In the genomic region with DNA sequence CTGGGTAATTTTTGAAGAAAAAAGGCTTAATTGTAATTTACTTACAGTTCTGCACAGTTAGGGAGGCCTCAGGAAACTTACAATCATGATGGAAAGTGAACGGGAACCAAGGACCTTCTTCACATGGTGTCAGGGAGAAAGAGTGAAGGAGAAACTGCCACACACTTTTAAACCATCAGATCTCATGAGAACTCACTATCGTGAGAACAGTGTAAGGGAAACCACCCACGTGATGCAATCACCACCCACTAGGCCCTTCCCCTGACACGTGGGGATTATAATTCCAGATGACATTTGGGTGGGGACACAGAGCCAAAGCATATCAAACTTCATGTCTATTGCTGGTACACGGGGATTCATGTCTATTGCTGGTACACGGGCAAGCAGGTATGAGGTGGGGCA, we compare ENCODE assay signal across 2 cellular contexts.
A peak's percentile ranks its signal among the peaks of the same experiment; 100 is the strongest.
TF ChIP-seq lines count a peak whose summit lies in the region.

No MANE protein-coding gene starts in this region.

TF ChIP-seq in HepG2, 621 proteins besides CTCF, POLR2A, EP300 and RAD21:
- TF ChIP-seq, protein P1, sequence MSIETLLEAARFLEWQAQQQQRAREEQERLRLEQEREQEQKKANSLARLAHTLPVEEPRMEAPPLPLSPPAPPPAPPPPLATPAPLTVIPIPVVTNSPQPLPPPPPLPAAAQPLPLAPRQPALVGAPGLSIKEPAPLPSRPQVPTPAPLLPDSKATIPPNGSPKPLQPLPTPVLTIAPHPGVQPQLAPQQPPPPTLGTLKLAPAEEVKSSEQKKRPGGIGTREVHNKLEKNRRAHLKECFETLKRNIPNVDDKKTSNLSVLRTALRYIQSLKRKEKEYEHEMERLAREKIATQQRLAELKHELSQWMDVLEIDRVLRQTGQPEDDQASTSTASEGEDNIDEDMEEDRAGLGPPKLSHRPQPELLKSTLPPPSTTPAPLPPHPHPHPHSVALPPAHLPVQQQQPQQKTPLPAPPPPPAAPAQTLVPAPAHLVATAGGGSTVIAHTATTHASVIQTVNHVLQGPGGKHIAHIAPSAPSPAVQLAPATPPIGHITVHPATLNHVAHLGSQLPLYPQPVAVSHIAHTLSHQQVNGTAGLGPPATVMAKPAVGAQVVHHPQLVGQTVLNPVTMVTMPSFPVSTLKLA (IDR thresholded peaks at IDR 0.05) = peak; percentile 32; the same call in 1 of the 2 replicates
- TF ChIP-seq, protein P2, sequence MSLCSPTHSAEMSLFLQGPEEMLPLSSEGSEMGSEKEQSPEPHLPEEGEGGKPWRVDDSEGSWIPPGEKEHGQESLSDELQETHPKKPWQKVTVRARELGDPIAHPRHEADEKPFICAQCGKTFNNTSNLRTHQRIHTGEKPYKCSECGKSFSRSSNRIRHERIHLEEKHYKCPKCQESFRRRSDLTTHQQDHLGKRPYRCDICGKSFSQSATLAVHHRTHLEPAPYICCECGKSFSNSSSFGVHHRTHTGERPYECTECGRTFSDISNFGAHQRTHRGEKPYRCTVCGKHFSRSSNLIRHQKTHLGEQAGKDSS (CRISPR knock-in tag; IDR thresholded peaks at IDR 0.05; ENCODE audit: borderline replicate concordance, low read depth) = no peak
TF ChIP-seq in HepG2: peak in this region for 1.

TF ChIP-seq in H1, 55 proteins besides CTCF, POLR2A, EP300 and RAD21:
- TF ChIP-seq CHD2 (IDR thresholded peaks at IDR 0.05; ENCODE audit: low read length) (no peak), SIN3A (conservative IDR thresholded peaks at IDR 0.05 in 1 of 2, IDR thresholded peaks at IDR 0.05 in 1 of 2; ENCODE audit: low read depth in 1 of 2, low read length in 2 of 2) (no peak), BCL11A (IDR thresholded peaks at IDR 0.05; ENCODE audit: low read depth in 2 of 2, low read length in 2 of 2) (no peak), NRF1 (IDR thresholded peaks at IDR 0.05; ENCODE audit: low read depth, low read length) (no peak), FOSL1 (IDR thresholded peaks at IDR 0.05; ENCODE audit: insufficient read depth, low read depth, low read length) (no peak), EGR1 (IDR thresholded peaks at IDR 0.05; ENCODE audit: borderline replicate concordance, low read depth, low read length) (no peak), TCF12 (IDR thresholded peaks at IDR 0.05; ENCODE audit: low read depth, low read length) (no peak)
- TF ChIP-seq, protein P3, sequence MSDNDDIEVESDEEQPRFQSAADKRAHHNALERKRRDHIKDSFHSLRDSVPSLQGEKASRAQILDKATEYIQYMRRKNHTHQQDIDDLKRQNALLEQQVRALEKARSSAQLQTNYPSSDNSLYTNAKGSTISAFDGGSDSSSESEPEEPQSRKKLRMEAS (IDR thresholded peaks at IDR 0.05) = no peak
- TF ChIP-seq, protein P4, sequence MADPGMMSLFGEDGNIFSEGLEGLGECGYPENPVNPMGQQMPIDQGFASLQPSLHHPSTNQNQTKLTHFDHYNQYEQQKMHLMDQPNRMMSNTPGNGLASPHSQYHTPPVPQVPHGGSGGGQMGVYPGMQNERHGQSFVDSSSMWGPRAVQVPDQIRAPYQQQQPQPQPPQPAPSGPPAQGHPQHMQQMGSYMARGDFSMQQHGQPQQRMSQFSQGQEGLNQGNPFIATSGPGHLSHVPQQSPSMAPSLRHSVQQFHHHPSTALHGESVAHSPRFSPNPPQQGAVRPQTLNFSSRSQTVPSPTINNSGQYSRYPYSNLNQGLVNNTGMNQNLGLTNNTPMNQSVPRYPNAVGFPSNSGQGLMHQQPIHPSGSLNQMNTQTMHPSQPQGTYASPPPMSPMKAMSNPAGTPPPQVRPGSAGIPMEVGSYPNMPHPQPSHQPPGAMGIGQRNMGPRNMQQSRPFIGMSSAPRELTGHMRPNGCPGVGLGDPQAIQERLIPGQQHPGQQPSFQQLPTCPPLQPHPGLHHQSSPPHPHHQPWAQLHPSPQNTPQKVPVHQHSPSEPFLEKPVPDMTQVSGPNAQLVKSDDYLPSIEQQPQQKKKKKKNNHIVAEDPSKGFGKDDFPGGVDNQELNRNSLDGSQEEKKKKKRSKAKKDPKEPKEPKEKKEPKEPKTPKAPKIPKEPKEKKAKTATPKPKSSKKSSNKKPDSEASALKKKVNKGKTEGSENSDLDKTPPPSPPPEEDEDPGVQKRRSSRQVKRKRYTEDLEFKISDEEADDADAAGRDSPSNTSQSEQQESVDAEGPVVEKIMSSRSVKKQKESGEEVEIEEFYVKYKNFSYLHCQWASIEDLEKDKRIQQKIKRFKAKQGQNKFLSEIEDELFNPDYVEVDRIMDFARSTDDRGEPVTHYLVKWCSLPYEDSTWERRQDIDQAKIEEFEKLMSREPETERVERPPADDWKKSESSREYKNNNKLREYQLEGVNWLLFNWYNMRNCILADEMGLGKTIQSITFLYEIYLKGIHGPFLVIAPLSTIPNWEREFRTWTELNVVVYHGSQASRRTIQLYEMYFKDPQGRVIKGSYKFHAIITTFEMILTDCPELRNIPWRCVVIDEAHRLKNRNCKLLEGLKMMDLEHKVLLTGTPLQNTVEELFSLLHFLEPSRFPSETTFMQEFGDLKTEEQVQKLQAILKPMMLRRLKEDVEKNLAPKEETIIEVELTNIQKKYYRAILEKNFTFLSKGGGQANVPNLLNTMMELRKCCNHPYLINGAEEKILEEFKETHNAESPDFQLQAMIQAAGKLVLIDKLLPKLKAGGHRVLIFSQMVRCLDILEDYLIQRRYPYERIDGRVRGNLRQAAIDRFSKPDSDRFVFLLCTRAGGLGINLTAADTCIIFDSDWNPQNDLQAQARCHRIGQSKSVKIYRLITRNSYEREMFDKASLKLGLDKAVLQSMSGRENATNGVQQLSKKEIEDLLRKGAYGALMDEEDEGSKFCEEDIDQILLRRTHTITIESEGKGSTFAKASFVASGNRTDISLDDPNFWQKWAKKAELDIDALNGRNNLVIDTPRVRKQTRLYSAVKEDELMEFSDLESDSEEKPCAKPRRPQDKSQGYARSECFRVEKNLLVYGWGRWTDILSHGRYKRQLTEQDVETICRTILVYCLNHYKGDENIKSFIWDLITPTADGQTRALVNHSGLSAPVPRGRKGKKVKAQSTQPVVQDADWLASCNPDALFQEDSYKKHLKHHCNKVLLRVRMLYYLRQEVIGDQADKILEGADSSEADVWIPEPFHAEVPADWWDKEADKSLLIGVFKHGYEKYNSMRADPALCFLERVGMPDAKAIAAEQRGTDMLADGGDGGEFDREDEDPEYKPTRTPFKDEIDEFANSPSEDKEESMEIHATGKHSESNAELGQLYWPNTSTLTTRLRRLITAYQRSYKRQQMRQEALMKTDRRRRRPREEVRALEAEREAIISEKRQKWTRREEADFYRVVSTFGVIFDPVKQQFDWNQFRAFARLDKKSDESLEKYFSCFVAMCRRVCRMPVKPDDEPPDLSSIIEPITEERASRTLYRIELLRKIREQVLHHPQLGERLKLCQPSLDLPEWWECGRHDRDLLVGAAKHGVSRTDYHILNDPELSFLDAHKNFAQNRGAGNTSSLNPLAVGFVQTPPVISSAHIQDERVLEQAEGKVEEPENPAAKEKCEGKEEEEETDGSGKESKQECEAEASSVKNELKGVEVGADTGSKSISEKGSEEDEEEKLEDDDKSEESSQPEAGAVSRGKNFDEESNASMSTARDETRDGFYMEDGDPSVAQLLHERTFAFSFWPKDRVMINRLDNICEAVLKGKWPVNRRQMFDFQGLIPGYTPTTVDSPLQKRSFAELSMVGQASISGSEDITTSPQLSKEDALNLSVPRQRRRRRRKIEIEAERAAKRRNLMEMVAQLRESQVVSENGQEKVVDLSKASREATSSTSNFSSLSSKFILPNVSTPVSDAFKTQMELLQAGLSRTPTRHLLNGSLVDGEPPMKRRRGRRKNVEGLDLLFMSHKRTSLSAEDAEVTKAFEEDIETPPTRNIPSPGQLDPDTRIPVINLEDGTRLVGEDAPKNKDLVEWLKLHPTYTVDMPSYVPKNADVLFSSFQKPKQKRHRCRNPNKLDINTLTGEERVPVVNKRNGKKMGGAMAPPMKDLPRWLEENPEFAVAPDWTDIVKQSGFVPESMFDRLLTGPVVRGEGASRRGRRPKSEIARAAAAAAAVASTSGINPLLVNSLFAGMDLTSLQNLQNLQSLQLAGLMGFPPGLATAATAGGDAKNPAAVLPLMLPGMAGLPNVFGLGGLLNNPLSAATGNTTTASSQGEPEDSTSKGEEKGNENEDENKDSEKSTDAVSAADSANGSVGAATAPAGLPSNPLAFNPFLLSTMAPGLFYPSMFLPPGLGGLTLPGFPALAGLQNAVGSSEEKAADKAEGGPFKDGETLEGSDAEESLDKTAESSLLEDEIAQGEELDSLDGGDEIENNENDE (IDR thresholded peaks at IDR 0.05; ENCODE audit: insufficient replicate concordance, low read length) = no peak
- TF ChIP-seq, protein P5, sequence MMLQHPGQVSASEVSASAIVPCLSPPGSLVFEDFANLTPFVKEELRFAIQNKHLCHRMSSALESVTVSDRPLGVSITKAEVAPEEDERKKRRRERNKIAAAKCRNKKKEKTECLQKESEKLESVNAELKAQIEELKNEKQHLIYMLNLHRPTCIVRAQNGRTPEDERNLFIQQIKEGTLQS (IDR thresholded peaks at IDR 0.05; ENCODE audit: insufficient read depth, low read depth, low read length) = no peak
TF ChIP-seq in H1: peak in this region for 0.
